ENCODE assay signal across 22 cellular contexts in the genomic region with DNA sequence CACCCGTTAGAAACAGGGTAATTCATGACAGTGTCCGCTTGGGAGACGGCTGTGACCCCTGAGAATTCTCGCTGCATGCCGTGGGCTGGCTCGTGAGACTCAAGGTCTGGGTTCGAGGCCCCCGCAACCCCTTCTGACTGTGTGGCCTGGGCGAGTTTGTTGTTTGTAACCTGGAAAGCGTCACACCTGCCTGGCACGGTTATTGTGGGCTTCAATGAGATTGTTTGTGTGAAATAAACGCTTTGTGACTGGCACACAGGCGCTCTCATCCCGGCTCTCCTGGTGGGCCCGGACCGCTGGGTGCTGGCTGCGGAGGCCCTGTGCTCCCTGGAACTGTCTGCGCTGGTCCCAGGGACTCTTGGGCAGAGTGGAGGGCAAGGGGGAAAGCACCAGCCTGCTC. TPM values are rescaled to one million over a fixed set of nuclear protein-coding genes. Genes with fewer than 3 reads are reported as not detected.
DNase-seq lines count a peak whose midpoint lies in the region; ATAC-seq and TF ChIP-seq lines count a peak whose summit lies in the region.
"Had no signal": no experiment of that assay in that cellular context is flagged by ENCODE, and none has a peak within 500 bp of the region (broad histone marks: within the 10 kb centered on the region; RNA-seq: fewer than 3 reads in every experiment).

No MANE protein-coding gene starts in this region.

- no peak overlapping the region for H4K8ac ChIP-seq in neuronal stem cell (ENCODE audit: low read depth, low read length)

- no peak overlapping the region for H3K14ac ChIP-seq in neuronal stem cell (ENCODE audit: low read length)

- H2BK15ac ChIP-seq in neuronal stem cell (ENCODE audit: low read length): peak overlapping the region; percentile 37

- no peak overlapping the region for H3K23ac ChIP-seq in neuronal stem cell (ENCODE audit: low read depth, low read length, poor library complexity)

- peak; percentile 50 for DNase-seq in Right ventricle myocardium inferior (ENCODE audit: missing footprints)
- DNase-seq in left cardiac atrium: no peak
- DNase-seq in right cardiac atrium: peak; percentile 8 to 31 (median 26)
- no peak for DNase-seq in heart right ventricle
- no peak for DNase-seq in neuronal stem cell (ENCODE audit: low spot score)
- peak; percentile 29 to 56 for DNase-seq in aorta
- DNase-seq in cerebellum (ENCODE audit: low spot score): no peak
- DNase-seq: CD4-positive, alpha-beta memory T cell; DMS153; DMS79; GDM1; HCEC 1CT had no signal

- no peak overlapping the region for H2AFZ ChIP-seq in neuronal stem cell (ENCODE audit: low read length)
- H2AFZ ChIP-seq: GM23338 had no signal

- H3K27ac ChIP-seq in right cardiac atrium (ENCODE audit: low read length) (no peak overlapping the region), heart right ventricle (no peak overlapping the region), neuronal stem cell (replicated peaks; ENCODE audit: low read length) (no peak overlapping the region), aorta (ENCODE audit: low read depth in 1 of 2, low read length in 2 of 2) (no peak overlapping the region)
- H3K27ac ChIP-seq: 22Rv1, A549, BLaER1, HL-60 had no signal

- H2AK5ac ChIP-seq in neuronal stem cell (ENCODE audit: low read depth, low read length): peak overlapping the region; percentile 8

- WGBS in right cardiac atrium: 93% methylated on average over 18 of the region's 18 CpGs
- WGBS in heart right ventricle, 2 donors: 90 to 92% methylated on average over 18 of the region's 18 CpGs
- WGBS in neuronal stem cell (ENCODE audit: extremely low coverage in 2 of 2, insufficient read length in 2 of 2, insufficient replicate concordance in 1 of 2), 2 donors: no CpG with 5 or more reads among the region's 18 CpGs
- 88 to 92% methylated on average over 18 of the region's 18 CpGs for WGBS in aorta, 2 donors

- no peaks in the 10 kb centered on the region for H3K9me3 ChIP-seq in right cardiac atrium (ENCODE audit: control insufficient read depth, low read length)
- H3K9me3 ChIP-seq in heart right ventricle: no peaks in the 10 kb centered on the region
- H3K9me3 ChIP-seq in neuronal stem cell (replicated peaks in 1 of 2; ENCODE audit: control insufficient read depth in 2 of 2, insufficient read depth in 1 of 2, low read depth in 1 of 2, low read length in 2 of 2): peaks cover 0 to 7% of the 10 kb centered on the region in 2 donors
- no peaks in the 10 kb centered on the region for H3K9me3 ChIP-seq in aorta (ENCODE audit: control insufficient read depth, low read length)
- H3K9me3 ChIP-seq: A549 had no signal

- intact Hi-C loops in Right ventricle myocardium inferior (cut with DNase I) (no loop called here), left cardiac atrium (cut with DNase I) (no loop called here), right cardiac atrium (cut with DNase I) (no loop called here), heart right ventricle (cut with DNase I) (loop anchor here in 2 of 10 donors (10.0 kb wide), 2 partner anchors 375 to 765 kb away; no protein-coding TSS in a partner anchor), aorta (cut with DNase I) (no loop called here)

- no peak overlapping the region for H3K4me3 ChIP-seq in right cardiac atrium (ENCODE audit: low read length)
- no peak overlapping the region for H3K4me3 ChIP-seq in heart right ventricle
- H3K4me3 ChIP-seq in neuronal stem cell (ENCODE audit: low read length in 2 of 2): no peak overlapping the region
- H3K4me3 ChIP-seq in aorta (ENCODE audit: low read length in 2 of 2): no peak overlapping the region
- H3K4me3 ChIP-seq: A549, BLaER1, GM23338 had no signal

- no peak overlapping the region for H2BK12ac ChIP-seq in neuronal stem cell (ENCODE audit: low read length)

- H4K91ac ChIP-seq in neuronal stem cell (ENCODE audit: low read depth, low read length, poor library complexity): no peak overlapping the region

- no peaks in the 10 kb centered on the region for H3K4me1 ChIP-seq in right cardiac atrium (ENCODE audit: control insufficient read depth, insufficient read depth, low read length)
- H3K4me1 ChIP-seq in heart right ventricle: no peaks in the 10 kb centered on the region
- peaks cover 0 to 10% of the 10 kb centered on the region in 2 donors for H3K4me1 ChIP-seq in neuronal stem cell (ENCODE audit: control insufficient read depth in 2 of 2, insufficient read depth in 1 of 2, low read depth in 1 of 2, low read length in 2 of 2)
- H3K4me1 ChIP-seq in aorta (ENCODE audit: control insufficient read depth in 1 of 2, insufficient read depth in 2 of 2, low read length in 2 of 2): no peaks in the 10 kb centered on the region
- H3K4me1 ChIP-seq: A549 had no signal

- H3K79me1 ChIP-seq in neuronal stem cell (ENCODE audit: low read depth, low read length): no peaks in the 10 kb centered on the region

- no peak for TF ChIP-seq CTCF in heart right ventricle (IDR thresholded peaks at IDR 0.05)

- H3K27me3 ChIP-seq in right cardiac atrium (ENCODE audit: control insufficient read depth, insufficient read depth) (no peaks in the 10 kb centered on the region), heart right ventricle (peaks cover 0 to 26% (median 5%) of the 10 kb centered on the region in 7 donors), neuronal stem cell (ENCODE audit: control insufficient read depth in 3 of 3, insufficient read depth in 3 of 3, low read depth in 1 of 3, low read length in 3 of 3) (peaks cover 0 to 6% (median 0%) of the 10 kb centered on the region in 3 experiments), aorta (ENCODE audit: control insufficient read depth in 1 of 2, insufficient read depth in 2 of 2, low read length in 1 of 2) (no peaks in the 10 kb centered on the region)
- H3K27me3 ChIP-seq: BLaER1 had no signal

- H3K4ac ChIP-seq in neuronal stem cell (ENCODE audit: low read length): no peak overlapping the region

- no peak overlapping the region for H2BK5ac ChIP-seq in neuronal stem cell (ENCODE audit: low read length)

- H3K18ac ChIP-seq in neuronal stem cell (ENCODE audit: low read length): peak overlapping the region; percentile 69

- no peaks in the 10 kb centered on the region for H3K36me3 ChIP-seq in heart right ventricle
- no peaks in the 10 kb centered on the region for H3K36me3 ChIP-seq in neuronal stem cell (replicated peaks in 1 of 2; ENCODE audit: control insufficient read depth in 2 of 2, insufficient read depth in 2 of 2, low read length in 2 of 2)
- no peaks in the 10 kb centered on the region for H3K36me3 ChIP-seq in aorta (ENCODE audit: control insufficient read depth in 1 of 2, insufficient read depth in 2 of 2, low read length in 1 of 2)
- H3K36me3 ChIP-seq: BLaER1 had no signal

- H2BK120ac ChIP-seq in neuronal stem cell (ENCODE audit: low read depth, low read length): peak overlapping the region; percentile 4

- ATAC-seq in Right ventricle myocardium inferior (no peak), left cardiac atrium (no peak), right cardiac atrium (no peak), heart right ventricle (no peak), aorta (ENCODE audit: low FRiP score) (no peak), HG03354 (IDR thresholded peaks at IDR 0.05; ENCODE audit: poor library complexity, severe bottlenecking, unreplicated experiment) (no peak)
- ATAC-seq: A549, GM23338 had no signal

- no peak overlapping the region for H3K9ac ChIP-seq in neuronal stem cell (ENCODE audit: low read depth, low read length, poor library complexity)
- H3K9ac ChIP-seq: BLaER1 had no signal

- H3K4me2 ChIP-seq in neuronal stem cell (ENCODE audit: insufficient read depth, low read length, poor library complexity, severe bottlenecking): no peak overlapping the region
- H3K4me2 ChIP-seq: A549, BLaER1, GM23338 had no signal

RNA-seq across cellular contexts. Expression of gene MEG3, which starts 33.9 kb away (rescaled TPM):
- total RNA-seq in Right ventricle myocardium inferior: 34.8 TPM
- total RNA-seq in left cardiac atrium: 10 to 100 TPM; 24.7 to 26.3 TPM
- 10 to 100 TPM; 10.4 to 35.3 (median 18.3) TPM for total RNA-seq in right cardiac atrium
- 32.9 TPM for polyA plus RNA-seq in right cardiac atrium
- total RNA-seq in heart right ventricle: 10 to 100 TPM in 7 of 10 donors, 1 to 10 TPM in 3; 8.4 to 27.8 (median 12.4) TPM
- polyA plus RNA-seq in heart right ventricle: 100 to 1,000 TPM in 1 of 2 donors, 1 to 10 TPM in 1; 7.7 to 122 TPM
- polyA plus RNA-seq in neuronal stem cell (2013, experiment 1 of 2): 61.0 TPM
- polyA plus RNA-seq in neuronal stem cell (2013, experiment 2 of 2): 58.1 TPM
- total RNA-seq in aorta: 100 to 1,000 TPM in 1 of 2 donors, 10 to 100 TPM in 1; 51.2 to 246 TPM
- 100 to 1,000 TPM in 1 of 2 donors, 10 to 100 TPM in 1; 21.4 to 454 TPM for polyA plus RNA-seq in aorta
- total RNA-seq in cerebellum: 580 TPM
- total RNA-seq: CD4-positive, alpha-beta memory T cell; GM23338; HT1080 had no signal
- polyA plus RNA-seq: CD14-positive monocyte; CD4-positive, alpha-beta memory T cell; GM23338 had no signal

RNA-seq across cellular contexts. Expression of gene RTL1, which starts 43.7 kb away (rescaled TPM):
- total RNA-seq in Right ventricle myocardium inferior (not detected), left cardiac atrium (not detected), right cardiac atrium (not detected), heart right ventricle (not detected), aorta (not detected), cerebellum (under 0.01 TPM)
- polyA plus RNA-seq in right cardiac atrium (0.05 TPM), heart right ventricle (not detected), aorta (not detected)
- 3.6 TPM for polyA plus RNA-seq in neuronal stem cell (2013, experiment 1 of 2)
- polyA plus RNA-seq in neuronal stem cell (2013, experiment 2 of 2): 3.6 TPM
- total RNA-seq: CD4-positive, alpha-beta memory T cell; Daoy; GM23338 had no signal
- polyA plus RNA-seq: AG04450; CD14-positive monocyte; CD4-positive, alpha-beta memory T cell; GM23338 had no signal

Comparison
In these comparisons a context has a peak if more than half of its experiments do, and no peak if none do; other contexts are left out.
1. DNase-seq: peak in Right ventricle myocardium inferior (single experiment), right cardiac atrium (3 of 3) and aorta (2 of 2); none in left cardiac atrium (single experiment), heart right ventricle (0 of 2), neuronal stem cell (single experiment) and cerebellum (single experiment).